Comparison of ENCODE assay signal across 10 cellular contexts in the genomic region with DNA sequence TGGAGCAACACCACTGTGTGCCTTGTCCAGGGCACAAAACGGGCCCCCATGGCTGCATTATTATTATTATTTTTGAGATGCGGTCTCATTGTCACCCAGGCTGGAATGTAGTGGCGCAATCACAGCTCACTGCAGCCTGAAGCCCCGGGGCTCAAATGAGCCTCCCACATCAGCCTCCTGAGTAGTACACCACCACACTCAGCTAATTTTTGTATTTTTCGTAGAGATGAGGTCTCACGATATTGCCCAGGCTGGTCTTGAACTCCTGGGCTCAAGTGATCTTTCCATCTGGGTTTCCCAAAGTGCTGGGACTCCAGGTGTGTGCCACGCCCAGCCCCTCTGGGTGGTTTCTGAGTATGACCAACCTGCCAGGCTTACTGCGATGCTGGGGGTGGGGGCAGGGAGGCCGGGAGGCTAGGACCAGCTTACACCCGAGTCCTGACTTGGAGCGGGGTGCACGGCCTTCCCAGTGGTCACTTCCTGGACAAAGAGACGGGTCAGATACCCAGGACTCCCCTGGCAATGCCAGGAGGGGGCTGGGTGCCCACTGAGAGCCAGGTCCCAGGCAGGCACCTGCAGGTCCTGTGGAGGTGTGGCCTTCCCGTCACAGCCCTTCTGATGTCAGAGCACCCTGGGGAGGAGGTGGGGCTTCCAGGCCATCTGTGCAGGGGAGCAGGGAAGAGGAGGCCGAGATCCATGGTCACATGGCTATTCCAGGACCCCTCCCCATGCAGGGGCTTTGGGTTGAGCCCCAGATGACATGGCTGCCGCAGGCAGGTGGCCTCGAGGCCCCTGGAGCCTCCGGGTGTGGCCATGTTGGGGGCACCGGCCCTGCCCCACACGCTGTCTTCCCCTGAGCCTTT. TPM values are rescaled to one million over a fixed set of nuclear protein-coding genes. Genes with fewer than 3 reads are reported as not detected.
DNase-seq lines count a peak whose midpoint lies in the region; ATAC-seq and TF ChIP-seq lines count a peak whose summit lies in the region.
"Had no signal": no experiment of that assay in that cellular context is flagged by ENCODE, and none has a peak within 500 bp of the region (broad histone marks: within the 10 kb centered on the region; RNA-seq: fewer than 3 reads in every experiment).

No MANE protein-coding gene starts in this region.

- no peaks in the 10 kb centered on the region for H3K79me2 ChIP-seq in neural progenitor cell (ENCODE audit: low read depth)

- no peak for TF ChIP-seq EP300 in Ishikawa (IDR thresholded peaks at IDR 0.05; ENCODE audit: borderline replicate concordance)

- H3K4me3 ChIP-seq in breast epithelium (no peak overlapping the region), neural progenitor cell (no peak overlapping the region)

- H3K27me3 ChIP-seq in breast epithelium (no peaks in the 10 kb centered on the region), neural progenitor cell (no peaks in the 10 kb centered on the region)

- TF ChIP-seq POLR2A in breast epithelium (IDR thresholded peaks at IDR 0.05): no peak

- H3K36me3 ChIP-seq in breast epithelium (no peaks in the 10 kb centered on the region), neural progenitor cell (no peaks in the 10 kb centered on the region)

- TF ChIP-seq CTCF in breast epithelium (IDR thresholded peaks at IDR 0.05) (no peak), neural progenitor cell (IDR thresholded peaks at IDR 0.05) (no peak)

- ATAC-seq in GM21367 (IDR thresholded peaks at IDR 0.05; ENCODE audit: unreplicated experiment) (no peak), GM18502 (IDR thresholded peaks at IDR 0.05; ENCODE audit: poor library complexity, unreplicated experiment) (no peak), GM19455 (IDR thresholded peaks at IDR 0.05; ENCODE audit: unreplicated experiment) (no peak)

- H3K27ac ChIP-seq in breast epithelium (peak overlapping the region; percentile 75 to 81), neural progenitor cell (no peak overlapping the region)

- H3K4me1 Mint-ChIP-seq in neural progenitor cell: peaks cover 34% of the 10 kb centered on the region

- peaks cover 2% of the 10 kb centered on the region for H3K27me3 Mint-ChIP-seq in neural progenitor cell (ENCODE audit: insufficient read depth, low read depth)

- H3K9me3 ChIP-seq in breast epithelium: no peaks in the 10 kb centered on the region
- no peaks in the 10 kb centered on the region for H3K9me3 ChIP-seq in neural progenitor cell (ENCODE audit: low read depth)

- intact Hi-C loops in breast epithelium (cut with DNase I; ENCODE audit: low total_unique reads): no loop called here

- H3K4me1 ChIP-seq in breast epithelium (peaks cover 5 to 29% of the 10 kb centered on the region in 2 donors), neural progenitor cell (peaks cover 44% of the 10 kb centered on the region)

- H3K9me3 Mint-ChIP-seq in neural progenitor cell: no peaks in the 10 kb centered on the region

- peaks cover 13% of the 10 kb centered on the region for H3F3A ChIP-seq in neural progenitor cell (ENCODE audit: low read depth)

- H3K4me2 ChIP-seq in neural progenitor cell: no peak overlapping the region

- peak; percentile 79 for DNase-seq in DMS153 (lab: John Stamatoyannopoulos, UW)
- DNase-seq in breast epithelium (ENCODE audit: low spot score in 2 of 2): peak in 1 of 2 donors; percentile 53
- peak; percentile 18 for DNase-seq in neural progenitor cell (ENCODE audit: low spot score)
- no peak for DNase-seq in CD1c-positive myeloid dendritic cell (ENCODE audit: extremely low spot score)
- DNase-seq: activated gamma-delta T cell, occipital lobe had no signal

- H3K36me3 Mint-ChIP-seq in neural progenitor cell: no peaks in the 10 kb centered on the region

- no peak overlapping the region for H3K9ac ChIP-seq in neural progenitor cell

- H3K4me3 Mint-ChIP-seq in neural progenitor cell: peak overlapping the region; percentile 21

- no peak for TF ChIP-seq RAD21 in Ishikawa (IDR thresholded peaks at IDR 0.05; ENCODE audit: low read depth)

- no peak overlapping the region for H3K27ac Mint-ChIP-seq in neural progenitor cell

- H4K20me1 ChIP-seq in neural progenitor cell (ENCODE audit: low read depth): no peaks in the 10 kb centered on the region

- no peak overlapping the region for H2AFZ ChIP-seq in neural progenitor cell (replicated peaks)

TF ChIP-seq in Ishikawa, 13 proteins besides CTCF, POLR2A, EP300 and RAD21:
- TF ChIP-seq ZBTB7A (IDR thresholded peaks at IDR 0.05; ENCODE audit: low read depth) (peak; percentile 28; the same call in 1 of the 2 replicates), TEAD4 (IDR thresholded peaks at IDR 0.05) (no peak)
- TF ChIP-seq, protein P1, sequence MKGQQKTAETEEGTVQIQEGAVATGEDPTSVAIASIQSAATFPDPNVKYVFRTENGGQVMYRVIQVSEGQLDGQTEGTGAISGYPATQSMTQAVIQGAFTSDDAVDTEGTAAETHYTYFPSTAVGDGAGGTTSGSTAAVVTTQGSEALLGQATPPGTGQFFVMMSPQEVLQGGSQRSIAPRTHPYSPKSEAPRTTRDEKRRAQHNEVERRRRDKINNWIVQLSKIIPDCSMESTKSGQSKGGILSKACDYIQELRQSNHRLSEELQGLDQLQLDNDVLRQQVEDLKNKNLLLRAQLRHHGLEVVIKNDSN (IDR thresholded peaks at IDR 0.05): peak; percentile 33; the same call in 1 of the 2 replicates

RNA-seq across cellular contexts. Expression of a gene that starts 8.3 kb away (rescaled TPM):
- total RNA-seq in breast epithelium (1 to 10 TPM; 2.1 to 6.9 (median 3.5) TPM), neural progenitor cell (ENCODE audit: low replicate concordance) (20.7 and 25.2 TPM in 2 replicates)

RNA-seq across cellular contexts. Expression of a gene that starts 32.9 kb away (rescaled TPM):
- 1 to 10 TPM; 2.9 to 5.4 (median 3.7) TPM for total RNA-seq in breast epithelium
- total RNA-seq in neural progenitor cell (ENCODE audit: low replicate concordance): 0.39 and 2.8 TPM in 2 replicates

RNA-seq across cellular contexts. Expression of a gene that starts 55.3 kb away (rescaled TPM):
- total RNA-seq in breast epithelium (10 to 100 TPM; 32.6 to 39.2 (median 38.7) TPM), neural progenitor cell (ENCODE audit: low replicate concordance) (35.2 and 76.1 TPM in 2 replicates)

RNA-seq across cellular contexts. Expression of a gene that starts 59.3 kb away (rescaled TPM):
- not detected for total RNA-seq in breast epithelium
- total RNA-seq in neural progenitor cell (ENCODE audit: low replicate concordance): not detected in 2 replicates
- total RNA-seq: occipital lobe had no signal
